In the genomic region with DNA sequence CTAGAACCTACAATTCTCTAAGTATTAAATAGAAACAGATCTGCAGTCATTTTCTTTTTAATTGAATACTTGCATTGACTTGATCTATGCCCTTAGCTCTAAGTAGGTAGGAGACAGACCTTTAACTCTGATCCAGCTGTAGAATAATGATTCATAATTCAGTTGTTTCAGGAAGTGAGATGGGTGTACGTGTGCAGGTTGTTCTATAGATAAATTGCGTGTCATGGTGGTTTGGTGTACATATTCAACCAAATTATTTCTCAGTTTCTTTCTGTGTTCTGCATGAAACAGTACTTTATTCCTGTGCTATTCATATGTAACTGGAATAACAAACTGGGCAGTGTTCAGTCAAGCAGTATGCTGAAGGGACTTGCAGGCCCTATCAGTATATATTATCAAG, we compare ENCODE assay signal across 14 cellular contexts. TPM values are rescaled to one million over a fixed set of nuclear protein-coding genes. Genes with fewer than 3 reads are reported as not detected.
DNase-seq lines count a peak whose midpoint lies in the region; ATAC-seq, FAIRE-seq and TF ChIP-seq lines count a peak whose summit lies in the region.
"Had no signal": no experiment of that assay in that cellular context is flagged by ENCODE, and none has a peak within 500 bp of the region (broad histone marks: within the 10 kb centered on the region; RNA-seq: fewer than 3 reads in every experiment).

No MANE protein-coding gene starts in this region.

- H3K9me3 ChIP-seq in ascending aorta: peaks cover 0 to 6% of the 10 kb centered on the region in 2 donors
- no peaks in the 10 kb centered on the region for H3K9me3 ChIP-seq in HepG2 (ENCODE audit: low read length)

- in situ Hi-C loops in HepG2 (cut with HindIII; ENCODE audit: extremely low pct_ligation_motif_present, low pct_unique_long_range_greater_than_20kb): no loop called here

- no peak overlapping the region for H3K27ac ChIP-seq in ascending aorta
- H3K27ac ChIP-seq in HepG2 (ENCODE audit: extremely low read length, insufficient read depth, low read length): no peak overlapping the region
- H3K27ac ChIP-seq: coronary artery, parathyroid adenoma, PC-9 had no signal

- no peak overlapping the region for H3K9ac ChIP-seq in HepG2 (ENCODE audit: insufficient read depth, low read depth, low read length)
- H3K9ac ChIP-seq: parathyroid adenoma had no signal

- H3K4me3 ChIP-seq in ascending aorta (no peak overlapping the region), HepG2 (replicated peaks in 1 of 3; ENCODE audit: insufficient read depth in 1 of 3, low read depth in 2 of 3, low read length in 3 of 3) (no peak overlapping the region)
- H3K4me3 ChIP-seq: coronary artery, PC-9 had no signal

- intact Hi-C loops in ascending aorta (cut with DNase I): no loop called here
- intact Hi-C loops in HepG2 (cut with micrococcal nuclease; ENCODE audit: unreplicated experiment): no loop called here

- no peaks in the 10 kb centered on the region for H3K27me3 ChIP-seq in ascending aorta
- no peaks in the 10 kb centered on the region for H3K27me3 ChIP-seq in HepG2 (ENCODE audit: control insufficient read depth in 1 of 2, insufficient read depth in 2 of 2, low read length in 2 of 2)

- ATAC-seq in GM18498 (IDR thresholded peaks at IDR 0.05; ENCODE audit: unreplicated experiment) (peak; percentile 60), GM19351 (IDR thresholded peaks at IDR 0.05; ENCODE audit: unreplicated experiment) (peak; percentile 64), HG02852 (IDR thresholded peaks at IDR 0.05; ENCODE audit: unreplicated experiment) (peak; percentile 42), HG03575 (IDR thresholded peaks at IDR 0.05; ENCODE audit: extremely low read depth, insufficient number of reproducible peaks, low FRiP score, unreplicated experiment) (peak; percentile 51), HepG2 (no peak)

- TF ChIP-seq EP300 in HepG2 (IDR thresholded peaks at IDR 0.05; ENCODE audit: low read depth in 2 of 2, low read length in 2 of 2): no peak
- no peak for TF ChIP-seq EP300 in HepG2 (CRISPR knock-in tag; IDR thresholded peaks at IDR 0.05; ENCODE audit: borderline replicate concordance)

- no peak for TF ChIP-seq CTCF in ascending aorta (IDR thresholded peaks at IDR 0.05)
- no peak for TF ChIP-seq CTCF in HepG2 (CRISPR knock-in tag; IDR thresholded peaks at IDR 0.05)

- no peaks in the 10 kb centered on the region for H4K20me1 ChIP-seq in HepG2 (ENCODE audit: insufficient read depth, low read length)

- BruUV-seq in HepG2 (replicated peaks; lab: Mats Ljungman, UMichigan): no TSS peak

- TF ChIP-seq POLR2A in HepG2 (IDR thresholded peaks at IDR 0.05; ENCODE audit: insufficient read depth in 1 of 2, low read depth in 2 of 2, low read length in 2 of 2): no peak

- H3K4me1 ChIP-seq in ascending aorta (no peaks in the 10 kb centered on the region), HepG2 (ENCODE audit: insufficient read depth, low read length) (no peaks in the 10 kb centered on the region)

- H3K4me2 ChIP-seq in HepG2 (ENCODE audit: low read depth, low read length): no peak overlapping the region
- H3K4me2 ChIP-seq: PC-9 had no signal

- H2AFZ ChIP-seq in HepG2 (ENCODE audit: low read length): no peak overlapping the region
- H2AFZ ChIP-seq: parathyroid adenoma, PC-9 had no signal

- 98% methylated on average over 2 of the region's 2 CpGs for WGBS in HepG2 (ENCODE audit: low lambda C conversion rate)

- POLR2A ChIA-PET in HepG2 (lab: Yijun Ruan, JAX): no interaction called here

- FAIRE-seq in HepG2 (lab: Jason Lieb, UNC): no peak

- TF ChIP-seq RAD21 in HepG2 (CRISPR knock-in tag; IDR thresholded peaks at IDR 0.05): no peak

- H3K36me3 ChIP-seq in ascending aorta (peaks cover 4 to 11% of the 10 kb centered on the region in 2 donors), HepG2 (replicated peaks in 1 of 2; ENCODE audit: control insufficient read depth in 1 of 2, insufficient read depth in 2 of 2, low read length in 2 of 2) (no peaks in the 10 kb centered on the region)

- CTCF ChIA-PET in HepG2 (lab: Yijun Ruan, JAX; ENCODE audit: low intra/inter-chr PET ratio, low total read pairs): no interaction called here

- no peak for DNase-seq in NCI-H1694 (lab: John Stamatoyannopoulos, UW)
- no peak for DNase-seq in DMS53 (lab: John Stamatoyannopoulos, UW)
- no peak for DNase-seq in ascending aorta (ENCODE audit: low spot score in 2 of 2)
- no peak for DNase-seq in HepG2 (ENCODE audit: low spot score)
- DNase-seq: CD4-positive, alpha-beta T cell; NCI-H146; PC-9; stimulated activated CD4-positive, alpha-beta T cell treated with anti-CD3 and anti-CD28 coated beads, Interleukin-4, amount 100 ng/mL, for 1 hour had no signal

- H3K79me2 ChIP-seq in HepG2 (ENCODE audit: insufficient read depth, low read length): no peaks in the 10 kb centered on the region
- H3K79me2 ChIP-seq: parathyroid adenoma had no signal

TF ChIP-seq in HepG2, 621 proteins besides CTCF, POLR2A, EP300 and RAD21:
- TF ChIP-seq ZNF382 (CRISPR knock-in tag; IDR thresholded peaks at IDR 0.05; ENCODE audit: borderline replicate concordance): no peak

RNA-seq across cellular contexts. Expression of a gene that starts 34.3 kb away (rescaled TPM):
- total RNA-seq in ascending aorta (3.3 TPM), HepG2 (2016; rRNA removed; fragmentation: Illumina TruSeq; extraction: Trizol) (0.15 and 0.77 TPM in 2 replicates)
- 4.7 and 5.9 TPM in 2 replicates for total RNA-seq in HepG2 (2016; cell fraction: cytosol; rRNA removed; fragmentation: Illumina TruSeq; extraction: Trizol; ENCODE audit: low read depth)
- 0.10 and 0.63 TPM in 2 replicates for total RNA-seq in HepG2 (2016; cell fraction: insoluble cytoplasmic fraction; rRNA removed; fragmentation: Illumina TruSeq; extraction: Trizol)
- total RNA-seq in HepG2 (2016; cell fraction: membrane; rRNA removed; fragmentation: Illumina TruSeq; extraction: Trizol): 0.77 and 1.1 TPM in 2 replicates
- total RNA-seq in HepG2 (2016; cell fraction: nucleus; rRNA removed; fragmentation: Illumina TruSeq; extraction: Trizol): 1.7 TPM in 2 replicates
- 0.13 and 0.20 TPM in 2 replicates for polyA plus RNA-seq in HepG2 (2011; rRNA removed)
- polyA plus RNA-seq in HepG2 (2011; cell fraction: cytosol; rRNA removed): 0.05 and 0.10 TPM in 2 replicates
- polyA plus RNA-seq in HepG2 (2011; cell fraction: nucleus; rRNA removed): 0.40 and 0.45 TPM in 2 replicates
- 0.04 and 0.25 TPM in 2 replicates for polyA plus RNA-seq in HepG2 (2012)
- 0.02 TPM in 1 of 2 replicates, not detected in the other for polyA plus RNA-seq in HepG2 (2016; cell fraction: cytosol; fragmentation: Illumina TruSeq; extraction: Trizol; ENCODE audit: low read depth)
- 0.17 TPM in 1 of 2 replicates, not detected in the other for polyA plus RNA-seq in HepG2 (2016; cell fraction: insoluble cytoplasmic fraction; fragmentation: Illumina TruSeq; extraction: Trizol; ENCODE audit: low read depth)
- 0.12 TPM in 1 of 2 replicates, not detected in the other for polyA plus RNA-seq in HepG2 (2016; cell fraction: membrane; fragmentation: Illumina TruSeq; extraction: Trizol; ENCODE audit: low read depth)
- polyA plus RNA-seq in HepG2 (2016; cell fraction: nucleus; fragmentation: Illumina TruSeq; extraction: Trizol; ENCODE audit: insufficient read depth, low read depth): 0.67 and 0.85 TPM in 2 replicates
- polyA minus RNA-seq in HepG2 (2011; rRNA and poly(A)+ RNA removed; ENCODE audit: low replicate concordance): 1.4 and 4.0 TPM in 2 replicates
- polyA minus RNA-seq in HepG2 (2011; cell fraction: cytosol; rRNA and poly(A)+ RNA removed): 0.79 TPM in 1 of 2 replicates, not detected in the other
- polyA minus RNA-seq in HepG2 (2011; cell fraction: nucleus; rRNA and poly(A)+ RNA removed): 1.5 and 1.9 TPM in 2 replicates
